In genomic region chr19:46068345-46069258, GRCh38 we compare ENCODE assay signal across 10 cellular contexts. TPM values are rescaled to one million over a fixed set of nuclear protein-coding genes. Genes with fewer than 3 reads are reported as not detected.
DNase-seq lines count a peak whose midpoint lies in the region; ATAC-seq and TF ChIP-seq lines count a peak whose summit lies in the region.
"Had no signal": no experiment of that assay in that cellular context is flagged by ENCODE, and none has a peak within 500 bp of the region (broad histone marks: within the 10 kb centered on the region; RNA-seq: fewer than 3 reads in every experiment).

No MANE protein-coding gene starts in this region.

- H3K27ac Mint-ChIP-seq in GM23338: no peak overlapping the region

- POLR2A ChIA-PET in Panc1 (lab: Charles Lee) (no interaction called here), OCI-LY7 (lab: Charles Lee) (no interaction called here)

- CTCF ChIA-PET in Panc1 (lab: Charles Lee) (no interaction called here), OCI-LY7 (lab: Charles Lee; ENCODE audit: unreplicated experiment) (no interaction called here)

- H2AFZ ChIP-seq in GM23248 (no peak overlapping the region), OCI-LY7 (ENCODE audit: low read length) (no peak overlapping the region), GM23338 (no peak overlapping the region)

- no peaks in the 10 kb centered on the region; the same call in 2 of the 3 replicates for H3K9me3 Mint-ChIP-seq in GM23338

- DNase-seq in GM23248 (peak; percentile 93), Panc1 (ENCODE audit: low read depth, low spot score) (no peak), epithelial cell of prostate (ENCODE audit: low read depth, low spot score) (peak; percentile 87), skeletal muscle cell (ENCODE audit: low read depth) (peak; percentile 61), OCI-LY7 (ENCODE audit: low spot score) (no peak), DMS79 (lab: John Stamatoyannopoulos, UW) (no peak), GM23338 (ENCODE audit: low spot score) (no peak)
- DNase-seq: pancreas had no signal

- in situ Hi-C loops in GM23248 (cut with MboI) (no loop called here), Panc1 (cut with HindIII; ENCODE audit: low pct_unique_long_range_greater_than_20kb, low sequenced_read_pairs) (no loop called here)

- peaks cover 1% of the 10 kb centered on the region for H3K27me3 Mint-ChIP-seq in GM23338 (ENCODE audit: insufficient read depth, low read depth, poor library complexity)

- H3K4me3 ChIP-seq in GM23248 (no peak overlapping the region), Panc1 (ENCODE audit: low read depth in 2 of 2, low read length in 2 of 2) (no peak overlapping the region; a peak in 1 of 4 replicates), skeletal muscle cell (ENCODE audit: low read depth, low read length) (no peak overlapping the region), OCI-LY7 (ENCODE audit: low read depth, low read length, poor library complexity, severe bottlenecking) (no peak overlapping the region), GM23338 (no peak overlapping the region)
- H3K4me3 ChIP-seq: ascending aorta, pancreas had no signal

- TF ChIP-seq CTCF in Panc1 (IDR thresholded peaks at IDR 0.05) (no peak), OCI-LY7 (conservative IDR thresholded peaks at IDR 0.05; ENCODE audit: low read length) (no peak), GM23338 (conservative IDR thresholded peaks at IDR 0.05; ENCODE audit: low read depth in 2 of 2) (no peak)

- 45 to 46% methylated on average over 12 of the region's 12 CpGs for WGBS in GM23248 (ENCODE audit: low coverage in 1 of 2, low lambda C conversion rate in 2 of 2, missing lambda C conversion rate in 2 of 2), 2 experiments

- H3K36me3 Mint-ChIP-seq in GM23338 (ENCODE audit: low read depth): no peaks in the 10 kb centered on the region

- H3K9ac ChIP-seq in GM23248: no peak overlapping the region

- no TSS peak for BruUV-seq in Panc1 (replicated peaks; lab: Mats Ljungman, UMichigan)
- BruUV-seq in OCI-LY7 (replicated peaks; lab: Mats Ljungman, UMichigan): no TSS peak

- peaks cover 38% of the 10 kb centered on the region for H3F3A ChIP-seq in GM23248 (ENCODE audit: insufficient read depth)
- no peaks in the 10 kb centered on the region for H3F3A ChIP-seq in GM23338 (replicated peaks; ENCODE audit: low read depth)

- ATAC-seq in Panc1: peak; percentile 85
- no peak for ATAC-seq in GM21360 (IDR thresholded peaks at IDR 0.05; ENCODE audit: unreplicated experiment)
- ATAC-seq in GM23338: no peak

- H3K27ac ChIP-seq in GM23248 (no peak overlapping the region), Panc1 (ENCODE audit: low read length) (no peak overlapping the region), epithelial cell of prostate (peak overlapping the region; percentile 69), OCI-LY7 (ENCODE audit: low read depth, low read length, poor library complexity, severe bottlenecking) (no peak overlapping the region), GM23338 (ENCODE audit: low read depth) (no peak overlapping the region)
- H3K27ac ChIP-seq: ascending aorta, pancreas had no signal

- H4K20me1 ChIP-seq in GM23248 (ENCODE audit: insufficient read depth): no peaks in the 10 kb centered on the region
- no peaks in the 10 kb centered on the region for H4K20me1 ChIP-seq in OCI-LY7 (ENCODE audit: insufficient read depth, low read length)
- H4K20me1 ChIP-seq in GM23338 (replicated peaks; ENCODE audit: insufficient read depth): no peaks in the 10 kb centered on the region

- intact Hi-C loops in Panc1 (cut with micrococcal nuclease; ENCODE audit: unreplicated experiment): no loop called here
- intact Hi-C loops in OCI-LY7 (cut with micrococcal nuclease; ENCODE audit: unreplicated experiment): no loop called here

- H3K4me1 Mint-ChIP-seq in GM23338: no peaks in the 10 kb centered on the region

- H3K4me2 ChIP-seq in GM23248 (ENCODE audit: unreplicated experiment): peak overlapping the region; percentile 31
- H3K4me2 ChIP-seq in OCI-LY7 (ENCODE audit: low read length): no peak overlapping the region
- no peak overlapping the region for H3K4me2 ChIP-seq in GM23338

- H3K4me1 ChIP-seq in GM23248 (ENCODE audit: insufficient read depth): peaks cover 39% of the 10 kb centered on the region
- H3K4me1 ChIP-seq in Panc1 (ENCODE audit: control insufficient read depth, insufficient read depth, low read length): peaks cover 7% of the 10 kb centered on the region
- no peaks in the 10 kb centered on the region for H3K4me1 ChIP-seq in OCI-LY7 (ENCODE audit: insufficient read depth, low read length, poor library complexity, severe bottlenecking)
- H3K4me1 ChIP-seq in GM23338 (ENCODE audit: insufficient read depth): no peaks in the 10 kb centered on the region
- H3K4me1 ChIP-seq: ascending aorta, pancreas had no signal

- H3K27me3 ChIP-seq in GM23248 (replicated peaks; ENCODE audit: insufficient read depth) (peaks cover 37% of the 10 kb centered on the region), Panc1 (ENCODE audit: control insufficient read depth, insufficient read depth, low read length) (no peaks in the 10 kb centered on the region; the same call in 1 of the 2 replicates), GM23338 (ENCODE audit: insufficient read depth) (0 out of 2 replicates have a peak, but pooled peaks cover 3% of the 10 kb centered on the region)
- H3K27me3 ChIP-seq: ascending aorta had no signal

- H3K79me2 ChIP-seq in GM23248 (ENCODE audit: insufficient read depth) (no peaks in the 10 kb centered on the region), OCI-LY7 (ENCODE audit: insufficient read depth, low read depth, low read length) (no peaks in the 10 kb centered on the region), GM23338 (replicated peaks; ENCODE audit: insufficient read depth) (no peaks in the 10 kb centered on the region)

- H3K9me3 ChIP-seq in GM23248 (ENCODE audit: low read depth): no peaks in the 10 kb centered on the region
- no peaks in the 10 kb centered on the region for H3K9me3 ChIP-seq in Panc1 (ENCODE audit: control insufficient read depth, insufficient read depth, low read depth, low read length)
- no peaks in the 10 kb centered on the region for H3K9me3 ChIP-seq in OCI-LY7 (ENCODE audit: low read length)
- H3K9me3 ChIP-seq: ascending aorta, pancreas had no signal

- H3K36me3 ChIP-seq in GM23248 (ENCODE audit: low read depth): no peaks in the 10 kb centered on the region
- no peaks in the 10 kb centered on the region for H3K36me3 ChIP-seq in Panc1 (ENCODE audit: control insufficient read depth, insufficient read depth, low read length)
- H3K36me3 ChIP-seq in OCI-LY7 (ENCODE audit: insufficient read depth, low read length): no peaks in the 10 kb centered on the region
- H3K36me3 ChIP-seq in GM23338 (ENCODE audit: insufficient read depth): no peaks in the 10 kb centered on the region
- H3K36me3 ChIP-seq: ascending aorta, pancreas had no signal

- H3K9me2 ChIP-seq in GM23248 (ENCODE audit: insufficient read depth) (no peaks in the 10 kb centered on the region), OCI-LY7 (ENCODE audit: insufficient read depth, low read length) (no peaks in the 10 kb centered on the region), GM23338 (ENCODE audit: insufficient read depth) (no peaks in the 10 kb centered on the region)

- H3K4me3 Mint-ChIP-seq in GM23338: no peak overlapping the region

TF ChIP-seq in GM23338, 12 proteins besides CTCF, POLR2A, EP300 and RAD21 (continues in another document):
- TF ChIP-seq ZNF114 (CRISPR knock-in tag; IDR thresholded peaks at IDR 0.05): no peak
- no peak for TF ChIP-seq POLR2AphosphoS5 (IDR thresholded peaks at IDR 0.05; ENCODE audit: low read depth)

RNA-seq across cellular contexts. Expression of gene IGFL4, which starts 27.8 kb away (rescaled TPM):
- total RNA-seq in GM23248 (2014; rRNA removed; shearing (Covaris generic)): not detected in 2 replicates
- polyA plus RNA-seq in GM23248 (2016; fragmentation: Nextera tagmentation; extraction: Ambion mirVana) (not detected in 2 replicates), GM23338 (2016; fragmentation: Nextera tagmentation; extraction: Ambion mirVana) (0.06 and 0.23 TPM in 2 replicates)
- total RNA-seq in Panc1 (2021; ENCODE audit: unreplicated experiment) (0.39 TPM), OCI-LY7 (2022) (not detected in 2 replicates)
- polyA plus RNA-seq in Panc1 (2012; ENCODE audit: insufficient read length): 0.31 TPM
- total RNA-seq in OCI-LY7 (2014; rRNA removed; shearing (Covaris generic)): not detected in 2 replicates
- total RNA-seq in GM23338 (2014; rRNA removed; shearing (Covaris generic)): 0.87 and 1.0 TPM in 2 replicates
- total RNA-seq: ascending aorta had no signal

RNA-seq across cellular contexts. Expression of gene PGLYRP1, which starts 45.7 kb away (rescaled TPM):
- not detected in 2 replicates for total RNA-seq in GM23248 (2014; rRNA removed; shearing (Covaris generic))
- polyA plus RNA-seq in GM23248 (2016; fragmentation: Nextera tagmentation; extraction: Ambion mirVana): not detected in 2 replicates
- not detected for total RNA-seq in Panc1 (2021; ENCODE audit: unreplicated experiment)
- not detected for polyA plus RNA-seq in Panc1 (2012; ENCODE audit: insufficient read length)
- total RNA-seq in OCI-LY7 (2014; rRNA removed; shearing (Covaris generic)): not detected in 2 replicates
- not detected in 2 replicates for total RNA-seq in OCI-LY7 (2022)
- total RNA-seq in GM23338 (2014; rRNA removed; shearing (Covaris generic)): not detected in 2 replicates
- 0.33 TPM in 1 of 2 replicates, not detected in the other for polyA plus RNA-seq in GM23338 (2016; fragmentation: Nextera tagmentation; extraction: Ambion mirVana)
- total RNA-seq: ascending aorta had no signal
- polyA plus RNA-seq: pancreas had no signal

RNA-seq across cellular contexts. Expression of gene IGFL3, which starts 55.9 kb away (rescaled TPM):
- not detected in 2 replicates for total RNA-seq in GM23248 (2014; rRNA removed; shearing (Covaris generic))
- not detected in 2 replicates for polyA plus RNA-seq in GM23248 (2016; fragmentation: Nextera tagmentation; extraction: Ambion mirVana)
- total RNA-seq in Panc1 (2021; ENCODE audit: unreplicated experiment): not detected
- not detected for polyA plus RNA-seq in Panc1 (2012; ENCODE audit: insufficient read length)
- total RNA-seq in OCI-LY7 (2014; rRNA removed; shearing (Covaris generic)): not detected in 2 replicates
- not detected in 2 replicates for total RNA-seq in OCI-LY7 (2022)
- not detected in 2 replicates for total RNA-seq in GM23338 (2014; rRNA removed; shearing (Covaris generic))
- polyA plus RNA-seq in GM23338 (2016; fragmentation: Nextera tagmentation; extraction: Ambion mirVana): not detected in 2 replicates
- total RNA-seq: ascending aorta, pancreas had no signal
- polyA plus RNA-seq: pancreas had no signal

Comparison
In these comparisons a context has a peak if more than half of its experiments do, and no peak if none do; other contexts are left out.
1. DNase-seq: peak in GM23248 (single experiment), epithelial cell of prostate (single experiment) and skeletal muscle cell (single experiment); none in Panc1 (single experiment), OCI-LY7 (single experiment), DMS79 (single experiment) and GM23338 (single experiment).